17 cellular contexts compared by ENCODE assay signal in genomic region chr2:41990688-41991087, GRCh38. TPM values are rescaled to one million over a fixed set of nuclear protein-coding genes. Genes with fewer than 3 reads are reported as not detected.
A peak's percentile ranks its signal among the peaks of the same experiment; 100 is the strongest.
DNase-seq lines count a peak whose midpoint lies in the region; ATAC-seq and TF ChIP-seq lines count a peak whose summit lies in the region.
"Had no signal": no experiment of that assay in that cellular context is flagged by ENCODE, and none has a peak within 500 bp of the region (broad histone marks: within the 10 kb centered on the region; RNA-seq: fewer than 3 reads in every experiment).

No MANE protein-coding gene starts in this region.

- intact Hi-C loops in aorta (cut with DNase I): no loop called here

- no peaks in the 10 kb centered on the region for H3K27me3 ChIP-seq in aorta (ENCODE audit: control insufficient read depth in 1 of 2, insufficient read depth in 2 of 2, low read length in 1 of 2)
- H3K27me3 ChIP-seq: gastroesophageal sphincter, suprapubic skin had no signal

- no peaks in the 10 kb centered on the region for H3K36me3 ChIP-seq in aorta (ENCODE audit: control insufficient read depth in 1 of 2, insufficient read depth in 2 of 2, low read length in 1 of 2)
- H3K36me3 ChIP-seq: gastroesophageal sphincter, suprapubic skin had no signal

- H3K4me1 ChIP-seq in aorta (ENCODE audit: control insufficient read depth in 1 of 2, insufficient read depth in 2 of 2, low read length in 2 of 2): peaks cover 3 to 4% of the 10 kb centered on the region in 2 donors
- H3K4me1 ChIP-seq: gastroesophageal sphincter, parathyroid adenoma, suprapubic skin had no signal

- no peaks in the 10 kb centered on the region for H3K9me3 ChIP-seq in aorta (ENCODE audit: control insufficient read depth, low read length)
- H3K9me3 ChIP-seq: gastroesophageal sphincter, suprapubic skin had no signal

- no peaks in the 10 kb centered on the region for H3K9me3 Mint-ChIP-seq in stimulated activated naive CD8-positive, alpha-beta T cell treated with anti-CD3 and anti-CD28 coated beads, Interleukin-15, amount 100 ng/mL, for 72 hours
- peaks cover 20% of the 10 kb centered on the region for H3K9me3 Mint-ChIP-seq in nephron progenitor cell
- H3K9me3 Mint-ChIP-seq: CD4-positive, alpha-beta T cell had no signal

- no peak for DNase-seq in stimulated activated naive CD8-positive, alpha-beta T cell treated with anti-CD3 and anti-CD28 coated beads, Interleukin-15, amount 100 ng/mL, for 72 hours
- no peak for DNase-seq in stimulated activated naive CD8-positive, alpha-beta T cell treated with anti-CD3 and anti-CD28 coated beads, Interleukin-15, Interleukin-2, amounts not matched to agents 100 U/mL and 50 U/mL, for 24 hours
- DNase-seq in fibroblast of mammary gland (ENCODE audit: low read depth) (peak; percentile 65), nephron progenitor cell (no peak), aorta (no peak), NCI-H748 treated with DMSO at 0.1 percent for 48 hours (lab: John Stamatoyannopoulos, UW) (no peak), cortex of kidney (lab: John Stamatoyannopoulos, UW) (no peak)
- DNase-seq: activated CD8-positive, alpha-beta T cell treated with anti-CD3 and anti-CD28 coated beads, Interleukin-2, amount 10 ng/mL, durations not matched to agents 7 days and 5 days; anterior cingulate cortex; CD4-positive, alpha-beta T cell; EL; NCI-H187; OCI-M1 had no signal

- no peak overlapping the region for H3K27ac Mint-ChIP-seq in stimulated activated naive CD8-positive, alpha-beta T cell treated with anti-CD3 and anti-CD28 coated beads, Interleukin-15, amount 100 ng/mL, for 72 hours
- H3K27ac Mint-ChIP-seq in nephron progenitor cell: peak overlapping the region; percentile 23
- H3K27ac Mint-ChIP-seq: activated CD8-positive, alpha-beta T cell treated with anti-CD3 and anti-CD28 coated beads, Interleukin-2, amount 10 ng/mL, durations not matched to agents 7 days and 5 days; CD4-positive, alpha-beta T cell had no signal

- TF ChIP-seq CTCF in fibroblast of mammary gland (conservative IDR thresholded peaks at IDR 0.05; ENCODE audit: control insufficient read depth, insufficient read depth, low read depth, low read length) (no peak), nephron progenitor cell (IDR thresholded peaks at IDR 0.05) (no peak)

- no peak overlapping the region for H3K4me3 Mint-ChIP-seq in stimulated activated naive CD8-positive, alpha-beta T cell treated with anti-CD3 and anti-CD28 coated beads, Interleukin-15, amount 100 ng/mL, for 72 hours
- H3K4me3 Mint-ChIP-seq in nephron progenitor cell: peak overlapping the region; percentile 37
- H3K4me3 Mint-ChIP-seq: activated CD8-positive, alpha-beta T cell treated with anti-CD3 and anti-CD28 coated beads, Interleukin-2, amount 10 ng/mL, durations not matched to agents 7 days and 5 days; CD4-positive, alpha-beta T cell had no signal

- peak overlapping the region; percentile 18 to 46 for H3K27ac ChIP-seq in aorta (ENCODE audit: low read depth in 1 of 2, low read length in 2 of 2)
- H3K27ac ChIP-seq: gastroesophageal sphincter, parathyroid adenoma, suprapubic skin had no signal

- no peak overlapping the region for H3K4me3 ChIP-seq in fibroblast of mammary gland (ENCODE audit: control insufficient read depth, low read depth, low read length)
- H3K4me3 ChIP-seq in aorta (ENCODE audit: low read length in 2 of 2): no peak overlapping the region
- H3K4me3 ChIP-seq: gastroesophageal sphincter, suprapubic skin had no signal

- WGBS in aorta, 2 donors: 27 to 35% methylated on average over 4 of the region's 4 CpGs

- H3K36me3 Mint-ChIP-seq in nephron progenitor cell (ENCODE audit: low read depth): no peaks in the 10 kb centered on the region

- H3K4me1 Mint-ChIP-seq in stimulated activated naive CD8-positive, alpha-beta T cell treated with anti-CD3 and anti-CD28 coated beads, Interleukin-15, amount 100 ng/mL, for 72 hours: no peaks in the 10 kb centered on the region
- H3K4me1 Mint-ChIP-seq in nephron progenitor cell: peaks cover 72% of the 10 kb centered on the region

- H3K27me3 Mint-ChIP-seq in stimulated activated naive CD8-positive, alpha-beta T cell treated with anti-CD3 and anti-CD28 coated beads, Interleukin-15, amount 100 ng/mL, for 72 hours: peaks cover 25% of the 10 kb centered on the region
- peaks cover 39% of the 10 kb centered on the region for H3K27me3 Mint-ChIP-seq in nephron progenitor cell (ENCODE audit: low read depth, poor library complexity)

- peak; percentile 16 for ATAC-seq in stimulated activated naive CD8-positive, alpha-beta T cell treated with anti-CD3 and anti-CD28 coated beads, Interleukin-15, amount 100 ng/mL, for 72 hours
- ATAC-seq in stimulated activated naive CD8-positive, alpha-beta T cell treated with anti-CD3 and anti-CD28 coated beads, Interleukin-15, Interleukin-2, amounts not matched to agents 100 U/mL and 50 U/mL, for 24 hours: no peak
- ATAC-seq in aorta (ENCODE audit: low FRiP score) (no peak), GM18520 (IDR thresholded peaks at IDR 0.05; ENCODE audit: unreplicated experiment) (no peak)
- ATAC-seq: activated CD8-positive, alpha-beta T cell treated with anti-CD3 and anti-CD28 coated beads, Interleukin-2, amount 10 ng/mL, durations not matched to agents 7 days and 5 days; gastroesophageal sphincter had no signal

RNA-seq across cellular contexts. Expression of gene PKDCC, which starts 57.1 kb away (rescaled TPM):
- total RNA-seq in aorta: 100 to 1,000 TPM; 148 to 258 TPM
- polyA plus RNA-seq in aorta: 100 to 1,000 TPM in 1 of 2 donors, 10 to 100 TPM in 1; 48.8 to 182 TPM
- total RNA-seq: activated CD8-positive, alpha-beta T cell treated with anti-CD3 and anti-CD28 coated beads, Interleukin-2, amount 10 ng/mL, durations not matched to agents 7 days and 5 days; CD4-positive, alpha-beta T cell had no signal
